In genomic region chr22:29308148-29308790, GRCh38 we compare ENCODE assay signal across 12 cellular contexts. TPM values are rescaled to one million over a fixed set of nuclear protein-coding genes. Genes with fewer than 3 reads are reported as not detected.
A peak's percentile ranks its signal among the peaks of the same experiment; 100 is the strongest.
DNase-seq lines count a peak whose midpoint lies in the region; ATAC-seq, FAIRE-seq and TF ChIP-seq lines count a peak whose summit lies in the region.
"Had no signal": no experiment of that assay in that cellular context is flagged by ENCODE, and none has a peak within 500 bp of the region (broad histone marks: within the 10 kb centered on the region; RNA-seq: fewer than 3 reads in every experiment).

No MANE protein-coding gene starts in this region.

- H3K27me3 Mint-ChIP-seq in activated CD4-positive, alpha-beta memory T cell treated with anti-CD3 and anti-CD28 coated beads, Interleukin-2, amount 10 ng/mL, durations not matched to agents 7 days and 5 days = peaks cover 16% of the 10 kb centered on the region
- peaks cover 24% of the 10 kb centered on the region for H3K27me3 Mint-ChIP-seq in activated CD4-positive, alpha-beta memory T cell treated with anti-CD3 and anti-CD28 coated beads for 36 hours
- peaks cover 39% of the 10 kb centered on the region for H3K27me3 Mint-ChIP-seq in activated T-cell treated with anti-CD3 and anti-CD28 coated beads, Interleukin-2, amount 50 U/mL, for 4 hours (ENCODE audit: low read depth)

- no peaks in the 10 kb centered on the region for H3K9me1 ChIP-seq in K562 (ENCODE audit: control insufficient read depth, insufficient read depth, low read length)

- no peak overlapping the region; the same call in 1 of the 2 replicates for H3K4me3 ChIP-seq in K562
- no peak overlapping the region for H3K4me3 ChIP-seq in thyroid gland (replicated peaks in 1 of 3)

- no TSS peak for BruUV-seq in K562 (replicated peaks; lab: Mats Ljungman, UMichigan)

- peaks cover 9% of the 10 kb centered on the region; the same call in 1 of the 3 replicates for H3K36me3 ChIP-seq in K562 (ENCODE audit: control insufficient read depth, insufficient read depth, low read length)
- no peaks in the 10 kb centered on the region for H3K36me3 ChIP-seq in thyroid gland
- H3K36me3 ChIP-seq: BE2C had no signal

- H3K36me3 Mint-ChIP-seq in activated CD4-positive, alpha-beta memory T cell treated with anti-CD3 and anti-CD28 coated beads, Interleukin-2, amount 10 ng/mL, durations not matched to agents 7 days and 5 days (ENCODE audit: low read depth) = peaks cover 6% of the 10 kb centered on the region
- H3K36me3 Mint-ChIP-seq in activated CD4-positive, alpha-beta memory T cell treated with anti-CD3 and anti-CD28 coated beads for 36 hours = no peaks in the 10 kb centered on the region
- H3K36me3 Mint-ChIP-seq in activated T-cell treated with anti-CD3 and anti-CD28 coated beads, Interleukin-2, amount 50 U/mL, for 4 hours (ENCODE audit: insufficient read depth) = no peaks in the 10 kb centered on the region

- intact Hi-C loops in activated CD4-positive, alpha-beta memory T cell treated with anti-CD3 and anti-CD28 coated beads for 36 hours (cut with micrococcal nuclease) = loop anchor here (5.0 kb wide), 1 partner anchor 41 kb away; the partner anchor contains the start of genes EWSR1 and RHBDD3
- intact Hi-C loops in K562 (cut with micrococcal nuclease) = no loop called here
- intact Hi-C loops in thyroid gland (cut with DNase I) = loop anchor here (5.0 kb wide), 1 partner anchor 36 kb away; no protein-coding TSS in a partner anchor

- H3K9ac ChIP-seq in K562 (ENCODE audit: insufficient read depth in 1 of 2, low read depth in 2 of 2, low read length in 2 of 2) = peak overlapping the region in 1 of 2 experiments; percentile 95; a peak in 2 of 4 replicates

- POLR2A ChIA-PET in activated CD4-positive, alpha-beta memory T cell treated with anti-CD3 and anti-CD28 coated beads, Interleukin-2, amount 10 ng/mL, durations not matched to agents 7 days and 5 days (lab: Charles Lee) = interaction anchor here (1.5 to 2.6 kb wide), 2 partner anchors 34 to 39 kb away, joined by 5 to 6 read pairs; no protein-coding TSS in a partner anchor
- POLR2A ChIA-PET in activated CD4-positive, alpha-beta memory T cell treated with anti-CD3 and anti-CD28 coated beads for 36 hours (lab: Charles Lee) = no interaction called here
- POLR2A ChIA-PET in K562 (lab: Yijun Ruan, JAX) = interaction anchor here (0.7 kb wide), 1 partner anchor 29 kb away, joined by 3 read pairs; no protein-coding TSS in a partner anchor

- H3K27ac ChIP-seq in K562 (ENCODE audit: extremely low read depth, low read depth, low read length) (no peak overlapping the region; the same call in 2 of the 3 replicates), layer of hippocampus (ENCODE audit: low read depth, low read length) (peak overlapping the region; percentile 62), thyroid gland (peak overlapping the region in 2 of 3 donors; percentile 43 to 74)

- no peak for FAIRE-seq in K562 (lab: Jason Lieb, UNC)
- FAIRE-seq: colon, TTC549 had no signal

- in situ Hi-C loops in K562 (cut with MboI) = no loop called here

- CTCF ChIA-PET in activated CD4-positive, alpha-beta memory T cell treated with anti-CD3 and anti-CD28 coated beads, Interleukin-2, amount 10 ng/mL, durations not matched to agents 7 days and 5 days (lab: Charles Lee) = no interaction called here
- CTCF ChIA-PET in activated CD4-positive, alpha-beta memory T cell treated with anti-CD3 and anti-CD28 coated beads for 36 hours (lab: Charles Lee) = no interaction called here
- CTCF ChIA-PET in K562 (lab: Yijun Ruan, JAX; ENCODE audit: low intra/inter-chr PET ratio) = no interaction called here

- peak overlapping the region; percentile 81 for H3K4me2 ChIP-seq in K562 (ENCODE audit: insufficient read depth, low read length)

- H3K4me1 ChIP-seq in K562 (replicated peaks in 1 of 2; ENCODE audit: control insufficient read depth in 2 of 2, insufficient read depth in 2 of 2, low read length in 2 of 2) (peaks cover 16 to 90% of the 10 kb centered on the region in 2 experiments), thyroid gland (peaks cover 15 to 53% of the 10 kb centered on the region in 2 donors)

- no peak for ATAC-seq in K562
- ATAC-seq in GM21526 (IDR thresholded peaks at IDR 0.05; ENCODE audit: low FRiP score, unreplicated experiment) = no peak
- ATAC-seq in activated T-cell treated with anti-CD3 and anti-CD28 coated beads, Interleukin-2, amount 50 U/mL, for 4 hours = no peak

- TF ChIP-seq CTCF in K562 (IDR thresholded peaks at IDR 0.05 in 2 of 3, conservative IDR thresholded peaks at IDR 0.05 in 1 of 3; ENCODE audit: insufficient read depth in 2 of 3, low read depth in 1 of 3, low read length in 3 of 3) (no peak), thyroid gland (IDR thresholded peaks at IDR 0.05) (no peak)

- H3K9me3 ChIP-seq in K562 (replicated peaks; ENCODE audit: control insufficient read depth, insufficient read depth, low read depth, low read length) (no peaks in the 10 kb centered on the region), thyroid gland (no peaks in the 10 kb centered on the region)
- H3K9me3 ChIP-seq: BE2C had no signal

- peaks cover 57% of the 10 kb centered on the region for H3K4me1 Mint-ChIP-seq in activated CD4-positive, alpha-beta memory T cell treated with anti-CD3 and anti-CD28 coated beads, Interleukin-2, amount 10 ng/mL, durations not matched to agents 7 days and 5 days
- H3K4me1 Mint-ChIP-seq in activated CD4-positive, alpha-beta memory T cell treated with anti-CD3 and anti-CD28 coated beads for 36 hours (ENCODE audit: low read depth) = peaks cover 24% of the 10 kb centered on the region
- peaks cover 17% of the 10 kb centered on the region for H3K4me1 Mint-ChIP-seq in activated T-cell treated with anti-CD3 and anti-CD28 coated beads, Interleukin-2, amount 50 U/mL, for 4 hours (ENCODE audit: low read depth)

- H4K20me1 ChIP-seq in K562 (replicated peaks; ENCODE audit: control insufficient read depth, insufficient read depth, low read length) = no peaks in the 10 kb centered on the region

- no peak for TF ChIP-seq EP300 in K562 (IDR thresholded peaks at IDR 0.05; ENCODE audit: low read length)

- no peak for DNase-seq in activated CD4-positive, alpha-beta memory T cell treated with anti-CD3 and anti-CD28 coated beads, Interleukin-2, amount 10 ng/mL, durations not matched to agents 7 days and 5 days
- DNase-seq in activated CD4-positive, alpha-beta memory T cell treated with anti-CD3 and anti-CD28 coated beads for 36 hours = no peak
- DNase-seq in K562 (ENCODE audit: extremely low read depth in 1 of 4, low spot score in 3 of 4) (no peak), thyroid gland (no peak), NCI-H2227 treated with DMSO at 0.1 percent for 48 hours (lab: John Stamatoyannopoulos, UW) (no peak)
- DNase-seq in activated T-cell treated with anti-CD3 and anti-CD28 coated beads, Interleukin-2, amount 50 U/mL, for 4 hours = no peak
- DNase-seq: BE2C, NCI-H1694 had no signal

- H3K4me3 Mint-ChIP-seq in activated CD4-positive, alpha-beta memory T cell treated with anti-CD3 and anti-CD28 coated beads, Interleukin-2, amount 10 ng/mL, durations not matched to agents 7 days and 5 days = peak overlapping the region; percentile 79
- no peak overlapping the region for H3K4me3 Mint-ChIP-seq in activated CD4-positive, alpha-beta memory T cell treated with anti-CD3 and anti-CD28 coated beads for 36 hours
- no peak overlapping the region for H3K4me3 Mint-ChIP-seq in activated T-cell treated with anti-CD3 and anti-CD28 coated beads, Interleukin-2, amount 50 U/mL, for 4 hours

- WGBS in K562 (ENCODE audit: insufficient coverage, low coverage, missing lambda C conversion rate) = 61% methylated on average over 12 of the region's 50 CpGs
- 91 to 93% methylated on average over 26 to 35 of the region's 50 CpGs for WGBS in thyroid gland, 2 donors

- H3K27ac Mint-ChIP-seq in activated CD4-positive, alpha-beta memory T cell treated with anti-CD3 and anti-CD28 coated beads, Interleukin-2, amount 10 ng/mL, durations not matched to agents 7 days and 5 days = peak overlapping the region; percentile 73
- H3K27ac Mint-ChIP-seq in activated CD4-positive, alpha-beta memory T cell treated with anti-CD3 and anti-CD28 coated beads for 36 hours = no peak overlapping the region

- H3K9me3 Mint-ChIP-seq in activated CD4-positive, alpha-beta memory T cell treated with anti-CD3 and anti-CD28 coated beads, Interleukin-2, amount 10 ng/mL, durations not matched to agents 7 days and 5 days = no peaks in the 10 kb centered on the region
- H3K9me3 Mint-ChIP-seq in activated CD4-positive, alpha-beta memory T cell treated with anti-CD3 and anti-CD28 coated beads for 36 hours = no peaks in the 10 kb centered on the region
- no peaks in the 10 kb centered on the region for H3K9me3 Mint-ChIP-seq in activated T-cell treated with anti-CD3 and anti-CD28 coated beads, Interleukin-2, amount 50 U/mL, for 4 hours

- H3K79me2 ChIP-seq in K562 (ENCODE audit: control insufficient read depth, insufficient read depth, low read length) = peaks cover 18% of the 10 kb centered on the region

- H2AFZ ChIP-seq in K562 (ENCODE audit: low read depth, low read length) = no peak overlapping the region

- TF ChIP-seq RAD21 in K562 (CRISPR knock-in tag; conservative IDR thresholded peaks at IDR 0.05 in 1 of 2, IDR thresholded peaks at IDR 0.05 in 1 of 2) = no peak

- no peak for TF ChIP-seq POLR2A in K562 (conservative IDR thresholded peaks at IDR 0.05)
- TF ChIP-seq POLR2A in thyroid gland (IDR thresholded peaks at IDR 0.05) = no peak

- no peaks in the 10 kb centered on the region for H3K27me3 ChIP-seq in K562 (ENCODE audit: control insufficient read depth in 2 of 2, insufficient read depth in 2 of 2, low read length in 2 of 2)
- no peaks in the 10 kb centered on the region for H3K27me3 ChIP-seq in layer of hippocampus (ENCODE audit: control insufficient read depth, insufficient read depth, low read length)
- H3K27me3 ChIP-seq in thyroid gland = no peaks in the 10 kb centered on the region

RNA-seq across cellular contexts. Expression of gene GAS2L1, which starts 1.8 kb away (rescaled TPM):
- 10 to 100 TPM; 22.5 to 23.4 TPM for total RNA-seq in activated CD4-positive, alpha-beta memory T cell treated with anti-CD3 and anti-CD28 coated beads, Interleukin-2, amount 10 ng/mL, durations not matched to agents 7 days and 5 days
- total RNA-seq in activated CD4-positive, alpha-beta memory T cell treated with anti-CD3 and anti-CD28 coated beads for 36 hours = 1 to 10 TPM; 1.3 to 1.4 TPM
- total RNA-seq in K562 (2011; cell fraction: chromatin; rRNA removed; ENCODE audit: low replicate concordance) = 22.3 and 60.1 TPM in 2 replicates
- total RNA-seq in K562 (2011; cell fraction: nucleolus; rRNA removed) = 28.4 and 30.7 TPM in 2 replicates
- 27.4 and 41.5 TPM in 2 replicates for total RNA-seq in K562 (2011; cell fraction: nucleoplasm; rRNA removed)
- total RNA-seq in K562 (2014; rRNA removed) (7.0 and 9.5 TPM in 2 replicates), K562 (2014; rRNA removed; fragmentation: Illumina TruSeq; extraction: Trizol) (1.3 and 1.5 TPM in 2 replicates), K562 (2015; rRNA removed; fragmentation: Illumina TruSeq; extraction: Trizol) (4.8 and 5.4 TPM in 2 replicates), K562 (2021) (19.7 and 21.4 TPM in 2 replicates), thyroid gland (10 to 100 TPM in 3 of 4 donors, 1 to 10 TPM in 1; 9.3 to 22.2 (median 15.7) TPM)
- polyA plus RNA-seq in K562 (2011; rRNA removed) (3.2 and 5.1 TPM in 2 replicates), K562 (2014; fragmentation: Illumina TruSeq; extraction: Trizol) (2.4 and 6.6 TPM in 2 replicates), K562 (2014; fragmentation: Nextera tagmentation; extraction: Ambion mirVana) (under 1 TPM; 0.56 to 0.94 TPM), K562 (2014; rRNA removed) (14.3 and 17.2 TPM in 2 replicates)
- 4.3 and 19.2 TPM in 2 replicates for polyA plus RNA-seq in K562 (2011; cell fraction: cytosol; rRNA removed)
- polyA plus RNA-seq in K562 (2011; cell fraction: nucleus; rRNA removed) = 22.5 and 43.5 TPM in 2 replicates
- polyA plus RNA-seq in K562 (2012) = 8.3 and 13.9 TPM in 2 replicates
- 0.66 and 3.1 TPM in 2 replicates for polyA minus RNA-seq in K562 (2011; rRNA and poly(A)+ RNA removed)
- 6.4 and 6.5 TPM in 2 replicates for polyA minus RNA-seq in K562 (2011; cell fraction: cytosol; rRNA and poly(A)+ RNA removed)
- 9.4 and 9.8 TPM in 2 replicates for polyA minus RNA-seq in K562 (2011; cell fraction: nucleus; rRNA and poly(A)+ RNA removed)
- under 1 TPM; 0.37 to 0.90 (median 0.56) TPM for total RNA-seq in activated T-cell treated with anti-CD3 and anti-CD28 coated beads, Interleukin-2, amount 50 U/mL, for 4 hours

RNA-seq across cellular contexts. Expression of gene RASL10A, which starts 7.2 kb away (rescaled TPM):
- total RNA-seq in activated CD4-positive, alpha-beta memory T cell treated with anti-CD3 and anti-CD28 coated beads, Interleukin-2, amount 10 ng/mL, durations not matched to agents 7 days and 5 days = under 1 TPM; 0.38 to 0.78 TPM
- under 1 TPM in 1 of 2 experiments, not detected in 1; 0.62 TPM for total RNA-seq in activated CD4-positive, alpha-beta memory T cell treated with anti-CD3 and anti-CD28 coated beads for 36 hours
- 1.7 TPM in 1 of 2 replicates, not detected in the other for total RNA-seq in K562 (2011; cell fraction: chromatin; rRNA removed; ENCODE audit: low replicate concordance)
- 1.3 and 1.6 TPM in 2 replicates for total RNA-seq in K562 (2011; cell fraction: nucleolus; rRNA removed)
- 0.95 and 1.1 TPM in 2 replicates for total RNA-seq in K562 (2011; cell fraction: nucleoplasm; rRNA removed)
- total RNA-seq in K562 (2014; rRNA removed) (0.53 and 0.95 TPM in 2 replicates), K562 (2014; rRNA removed; fragmentation: Illumina TruSeq; extraction: Trizol) (0.25 TPM in 1 of 2 replicates, not detected in the other), K562 (2015; rRNA removed; fragmentation: Illumina TruSeq; extraction: Trizol) (not detected in 2 replicates), K562 (2021) (0.49 and 0.60 TPM in 2 replicates), thyroid gland (1 to 10 TPM in 1 of 4 donors, under 1 TPM in 1, not detected in 2; 0.67 to 1.7 TPM)
- polyA plus RNA-seq in K562 (2011; rRNA removed) (0.37 and 0.40 TPM in 2 replicates), K562 (2014; fragmentation: Illumina TruSeq; extraction: Trizol) (not detected in 2 replicates), K562 (2014; fragmentation: Nextera tagmentation; extraction: Ambion mirVana) (under 1 TPM in 1 of 2 experiments, not detected in 1; 0.17 TPM), K562 (2014; rRNA removed) (0.54 and 1.2 TPM in 2 replicates)
- 0.10 and 2.2 TPM in 2 replicates for polyA plus RNA-seq in K562 (2011; cell fraction: cytosol; rRNA removed)
- 0.86 and 3.9 TPM in 2 replicates for polyA plus RNA-seq in K562 (2011; cell fraction: nucleus; rRNA removed)
- polyA plus RNA-seq in K562 (2012) = 0.29 and 0.35 TPM in 2 replicates
- polyA minus RNA-seq in K562 (2011; rRNA and poly(A)+ RNA removed) = not detected in 2 replicates
- polyA minus RNA-seq in K562 (2011; cell fraction: cytosol; rRNA and poly(A)+ RNA removed) = not detected in 2 replicates
- polyA minus RNA-seq in K562 (2011; cell fraction: nucleus; rRNA and poly(A)+ RNA removed) = 0.67 TPM in 1 of 2 replicates, not detected in the other
- total RNA-seq in activated T-cell treated with anti-CD3 and anti-CD28 coated beads, Interleukin-2, amount 50 U/mL, for 4 hours = under 1 TPM; 0.56 to 0.87 (median 0.79) TPM

RNA-seq across cellular contexts. Expression of gene EWSR1, which starts 40.2 kb away (rescaled TPM):
- total RNA-seq in activated CD4-positive, alpha-beta memory T cell treated with anti-CD3 and anti-CD28 coated beads, Interleukin-2, amount 10 ng/mL, durations not matched to agents 7 days and 5 days = 100 to 1,000 TPM; 308 to 311 TPM
- total RNA-seq in activated CD4-positive, alpha-beta memory T cell treated with anti-CD3 and anti-CD28 coated beads for 36 hours = 100 to 1,000 TPM; 286 to 302 TPM
- 290 and 407 TPM in 2 replicates for total RNA-seq in K562 (2011; cell fraction: chromatin; rRNA removed; ENCODE audit: low replicate concordance)
- 162 and 182 TPM in 2 replicates for total RNA-seq in K562 (2011; cell fraction: nucleolus; rRNA removed)
- total RNA-seq in K562 (2011; cell fraction: nucleoplasm; rRNA removed) = 269 and 319 TPM in 2 replicates
- total RNA-seq in K562 (2014; rRNA removed) (283 and 302 TPM in 2 replicates), K562 (2014; rRNA removed; fragmentation: Illumina TruSeq; extraction: Trizol) (131 and 132 TPM in 2 replicates), K562 (2015; rRNA removed; fragmentation: Illumina TruSeq; extraction: Trizol) (172 and 181 TPM in 2 replicates), K562 (2021) (233 and 254 TPM in 2 replicates), thyroid gland (100 to 1,000 TPM; 205 to 290 (median 258) TPM)
- polyA plus RNA-seq in K562 (2011; rRNA removed) (239 and 279 TPM in 2 replicates), K562 (2014; fragmentation: Illumina TruSeq; extraction: Trizol) (375 and 450 TPM in 2 replicates), K562 (2014; fragmentation: Nextera tagmentation; extraction: Ambion mirVana) (100 to 1,000 TPM in 1 of 2 experiments, 10 to 100 TPM in 1; 83.3 to 101 TPM), K562 (2014; rRNA removed) (245 and 263 TPM in 2 replicates)
- polyA plus RNA-seq in K562 (2011; cell fraction: cytosol; rRNA removed) = 452 and 650 TPM in 2 replicates
- polyA plus RNA-seq in K562 (2011; cell fraction: nucleus; rRNA removed) = 519 and 665 TPM in 2 replicates
- 205 and 340 TPM in 2 replicates for polyA plus RNA-seq in K562 (2012)
- polyA minus RNA-seq in K562 (2011; rRNA and poly(A)+ RNA removed) = 228 and 290 TPM in 2 replicates
- polyA minus RNA-seq in K562 (2011; cell fraction: cytosol; rRNA and poly(A)+ RNA removed) = 181 and 192 TPM in 2 replicates
- polyA minus RNA-seq in K562 (2011; cell fraction: nucleus; rRNA and poly(A)+ RNA removed) = 106 and 173 TPM in 2 replicates
- 100 to 1,000 TPM; 458 to 522 (median 474) TPM for total RNA-seq in activated T-cell treated with anti-CD3 and anti-CD28 coated beads, Interleukin-2, amount 50 U/mL, for 4 hours

RNA-seq across cellular contexts. Expression of gene RHBDD3, which starts 40.5 kb away (rescaled TPM):
- 10 to 100 TPM; 27.8 to 28.8 TPM for total RNA-seq in activated CD4-positive, alpha-beta memory T cell treated with anti-CD3 and anti-CD28 coated beads, Interleukin-2, amount 10 ng/mL, durations not matched to agents 7 days and 5 days
- 10 to 100 TPM; 20.2 to 21.1 TPM for total RNA-seq in activated CD4-positive, alpha-beta memory T cell treated with anti-CD3 and anti-CD28 coated beads for 36 hours
- 10.9 and 42.9 TPM in 2 replicates for total RNA-seq in K562 (2011; cell fraction: chromatin; rRNA removed; ENCODE audit: low replicate concordance)
- total RNA-seq in K562 (2011; cell fraction: nucleolus; rRNA removed) = 47.1 and 51.4 TPM in 2 replicates
- 27.9 and 28.5 TPM in 2 replicates for total RNA-seq in K562 (2011; cell fraction: nucleoplasm; rRNA removed)
- 30.9 and 37.1 TPM in 2 replicates for total RNA-seq in K562 (2014; rRNA removed)
- 7.3 and 8.5 TPM in 2 replicates for total RNA-seq in K562 (2014; rRNA removed; fragmentation: Illumina TruSeq; extraction: Trizol)
- 18.0 and 20.8 TPM in 2 replicates for total RNA-seq in K562 (2015; rRNA removed; fragmentation: Illumina TruSeq; extraction: Trizol)
- 29.9 and 30.3 TPM in 2 replicates for total RNA-seq in K562 (2021)
- 14.0 and 17.4 TPM in 2 replicates for polyA plus RNA-seq in K562 (2011; rRNA removed)
- 21.8 and 63.3 TPM in 2 replicates for polyA plus RNA-seq in K562 (2011; cell fraction: cytosol; rRNA removed)
- polyA plus RNA-seq in K562 (2011; cell fraction: nucleus; rRNA removed) = 18.2 and 35.0 TPM in 2 replicates
- 22.9 and 35.2 TPM in 2 replicates for polyA plus RNA-seq in K562 (2012)
- polyA plus RNA-seq in K562 (2014; fragmentation: Illumina TruSeq; extraction: Trizol) = 10.2 and 20.1 TPM in 2 replicates
- polyA plus RNA-seq in K562 (2014; fragmentation: Nextera tagmentation; extraction: Ambion mirVana) = 1 to 10 TPM in 1 of 2 experiments, under 1 TPM in 1; 0.32 to 1.2 TPM
- polyA plus RNA-seq in K562 (2014; rRNA removed) = 35.6 and 39.3 TPM in 2 replicates
- polyA minus RNA-seq in K562 (2011; rRNA and poly(A)+ RNA removed) = 2.8 and 5.3 TPM in 2 replicates
- polyA minus RNA-seq in K562 (2011; cell fraction: cytosol; rRNA and poly(A)+ RNA removed) = 9.1 and 13.8 TPM in 2 replicates
- polyA minus RNA-seq in K562 (2011; cell fraction: nucleus; rRNA and poly(A)+ RNA removed) = 10.9 and 11.4 TPM in 2 replicates
- total RNA-seq in thyroid gland = 10 to 100 TPM; 27.8 to 54.9 (median 48.9) TPM
- 10 to 100 TPM; 52.0 to 61.0 (median 56.8) TPM for total RNA-seq in activated T-cell treated with anti-CD3 and anti-CD28 coated beads, Interleukin-2, amount 50 U/mL, for 4 hours
